ENCODE assay signal across 8 cellular contexts in genomic region chr1:207321045-207321789, GRCh38. TPM values are rescaled to one million over a fixed set of nuclear protein-coding genes. Genes with fewer than 3 reads are reported as not detected.
DNase-seq lines count a peak whose midpoint lies in the region; ATAC-seq and TF ChIP-seq lines count a peak whose summit lies in the region.

CD55 (plus strand) TSS chr1:207321678; CDS start chr1:207321766, 88 bp downstream.

- TF ChIP-seq CTCF in DOHH2 (IDR thresholded peaks at IDR 0.05; ENCODE audit: low read depth, low read length, poor library complexity, severe bottlenecking): peak; percentile 50
- TF ChIP-seq CTCF in KMS-11 (conservative IDR thresholded peaks at IDR 0.05; ENCODE audit: low read depth, low read length): 0 out of 2 replicates have a peak, but pooled peaks have one; percentile 48
- TF ChIP-seq CTCF in RWPE2 (IDR thresholded peaks at IDR 0.05; ENCODE audit: poor library complexity, severe bottlenecking): peak; percentile 41
- peak; percentile 7 for TF ChIP-seq CTCF in fibroblast of mammary gland (conservative IDR thresholded peaks at IDR 0.05; ENCODE audit: control insufficient read depth, insufficient read depth, low read depth, low read length)
- peak; percentile 26 for TF ChIP-seq CTCF in natural killer cell (IDR thresholded peaks at IDR 0.05)

- ATAC-seq in GM21737 (IDR thresholded peaks at IDR 0.05; ENCODE audit: unreplicated experiment) (peak; percentile 94), RWPE2 (ENCODE audit: low read depth) (peak; percentile 85), natural killer cell (peak; percentile 88 to 96 (median 88))

- H3K4me3 ChIP-seq in DOHH2 (ENCODE audit: low read length) (peak within 1 kb of the TSS; percentile 95), KMS-11 (IDR thresholded peaks at IDR 0.05; ENCODE audit: insufficient read depth, low read depth, low read length) (peak within 1 kb of the TSS; percentile 82), RWPE2 (ENCODE audit: severe bottlenecking) (peak within 1 kb of the TSS; percentile 72), fibroblast of mammary gland (ENCODE audit: control insufficient read depth, low read depth, low read length) (peak within 1 kb of the TSS; percentile 87)

- H3K9me3 Mint-ChIP-seq in natural killer cell: no peaks in the 10 kb centered on the region

- H3K79me2 ChIP-seq in DOHH2 (ENCODE audit: control insufficient read depth, low read length) (peaks cover 24% of the 10 kb centered on the region), KMS-11 (ENCODE audit: insufficient read depth, low read depth) (peaks cover 11% of the 10 kb centered on the region; the same call in 1 of the 2 replicates)

- peak within 1 kb of the TSS; percentile 97 for H3K9ac ChIP-seq in KMS-11

- DNase-seq in RWPE2 (ENCODE audit: low spot score) (peak; percentile 98), fibroblast of mammary gland (ENCODE audit: low read depth) (peak; percentile 99), natural killer cell (peak; percentile 98)
- DNase-seq in activated T-helper 9 cell treated with anti-CD3 and anti-CD28 coated beads, Interleukin-2, amount 50 U/mL, for 16 hours (ENCODE audit: low read depth): peak; percentile 97
- peak; percentile 99 for DNase-seq in stimulated activated naive CD4-positive, alpha-beta T cell treated with Interleukin-2 at 50 U/mL for 16 hours (lab: John Stamatoyannopoulos, UW)

- H3K9me2 ChIP-seq in DOHH2 (replicated peaks; ENCODE audit: control insufficient read depth, low read length): no peaks in the 10 kb centered on the region

- H3K9me3 ChIP-seq in DOHH2 (ENCODE audit: control insufficient read depth, insufficient read depth, low read length) (no peaks in the 10 kb centered on the region), RWPE2 (ENCODE audit: severe bottlenecking) (no peaks in the 10 kb centered on the region)

- H3K4me1 ChIP-seq in DOHH2 (ENCODE audit: control insufficient read depth, low read length) (peaks cover 41% of the 10 kb centered on the region), KMS-11 (ENCODE audit: low read depth, poor library complexity, severe bottlenecking) (peaks cover 40% of the 10 kb centered on the region), RWPE2 (ENCODE audit: insufficient read depth, poor library complexity, severe bottlenecking) (peaks cover 18% of the 10 kb centered on the region)

- H3K27me3 ChIP-seq in DOHH2 (ENCODE audit: control insufficient read depth, low read length) (no peaks in the 10 kb centered on the region), KMS-11 (ENCODE audit: insufficient read depth, low read depth) (no peaks in the 10 kb centered on the region), RWPE2 (ENCODE audit: insufficient read depth, poor library complexity, severe bottlenecking) (no peaks in the 10 kb centered on the region)

- peaks cover 12% of the 10 kb centered on the region for H3F3A ChIP-seq in DOHH2 (ENCODE audit: control insufficient read depth, insufficient read depth)

- H3K4me2 ChIP-seq in DOHH2 (ENCODE audit: low read length) (peak within 1 kb of the TSS; percentile 91), KMS-11 (peak within 1 kb of the TSS; percentile 69)

- H3K36me3 Mint-ChIP-seq in natural killer cell: no peaks in the 10 kb centered on the region

- H4K20me1 ChIP-seq in DOHH2 (ENCODE audit: control insufficient read depth, insufficient read depth, low read depth, low read length): no peaks in the 10 kb centered on the region
- H4K20me1 ChIP-seq in KMS-11 (ENCODE audit: insufficient read depth): no peaks in the 10 kb centered on the region

- H3K4me3 Mint-ChIP-seq in natural killer cell: peak within 1 kb of the TSS; percentile 95

- peak within 1 kb of the TSS; percentile 92 for H2AFZ ChIP-seq in KMS-11 (ENCODE audit: low read depth)

- intact Hi-C loops in natural killer cell (cut with micrococcal nuclease): loop anchor here (1.0 to 10.0 kb wide), 5 partner anchors 15 to 504 kb away; partner anchors contain the start of genes FCMR, PFKFB2 and YOD1

- peak within 1 kb of the TSS; percentile 96 to 97 for H3K27ac Mint-ChIP-seq in natural killer cell

- peak within 1 kb of the TSS; percentile 86 for H3K27ac ChIP-seq in DOHH2 (ENCODE audit: low read depth, low read length)
- H3K27ac ChIP-seq in KMS-11: peak within 1 kb of the TSS; percentile 89
- peak within 1 kb of the TSS; percentile 71 for H3K27ac ChIP-seq in RWPE2 (ENCODE audit: poor library complexity, severe bottlenecking)

- peaks cover 43% of the 10 kb centered on the region for H3K36me3 ChIP-seq in DOHH2 (ENCODE audit: control insufficient read depth, low read length)
- 0 out of 2 replicates have a peak, but pooled peaks cover 4% of the 10 kb centered on the region for H3K36me3 ChIP-seq in KMS-11 (ENCODE audit: insufficient read depth)
- peaks cover 23% of the 10 kb centered on the region for H3K36me3 ChIP-seq in RWPE2 (ENCODE audit: low read depth)

- H3K4me1 Mint-ChIP-seq in natural killer cell: peaks cover 26 to 29% of the 10 kb centered on the region in 2 donors

- no peaks in the 10 kb centered on the region for H3K27me3 Mint-ChIP-seq in natural killer cell (ENCODE audit: low read depth in 2 of 2)

RNA-seq across cellular contexts. Expression of gene CD55, which starts in this region (rescaled TPM):
- total RNA-seq in natural killer cell: 100 to 1,000 TPM in 2 of 3 donors, 10 to 100 TPM in 1; 80.7 to 138 (median 113) TPM

Comparison
In these comparisons a context has a peak if more than half of its experiments do, and no peak if none do; other contexts are left out.
1. Peak in every context shown above with its lines: DNase-seq, ATAC-seq, H3K4me3 ChIP-seq and H3K27ac ChIP-seq.